ENCODE assay signal across 9 cellular contexts in the genomic region with DNA sequence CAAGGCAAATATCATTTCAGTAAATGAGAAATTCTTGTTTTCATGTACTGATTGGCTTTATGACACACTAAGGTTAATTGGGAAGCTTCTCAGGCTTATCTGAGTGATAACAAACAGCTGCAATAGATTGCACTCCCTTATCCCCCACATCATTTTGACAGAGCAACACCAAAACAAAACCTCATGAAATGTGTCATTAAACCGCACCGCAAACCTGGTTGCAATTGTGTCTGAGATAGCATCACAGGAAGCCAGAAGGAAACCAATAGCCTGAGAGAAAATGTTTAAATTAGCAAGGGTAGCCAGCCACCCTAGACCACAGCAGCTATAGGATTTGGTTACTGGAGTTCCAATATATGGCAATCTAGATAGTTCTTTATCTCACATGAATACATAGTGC. TPM values are rescaled to one million over a fixed set of nuclear protein-coding genes. Genes with fewer than 3 reads are reported as not detected.
DNase-seq lines count a peak whose midpoint lies in the region; ATAC-seq and TF ChIP-seq lines count a peak whose summit lies in the region.
"Had no signal": no experiment of that assay in that cellular context is flagged by ENCODE, and none has a peak within 500 bp of the region (broad histone marks: within the 10 kb centered on the region; RNA-seq: fewer than 3 reads in every experiment).

No MANE protein-coding gene starts in this region.

- DNase-seq in Daoy (ENCODE audit: low read depth) (peak; percentile 44), NB4 (ENCODE audit: low read depth) (peak; percentile 73), C1 segment of cervical spinal cord (lab: John Stamatoyannopoulos, UW) (no peak), suprapubic skin (ENCODE audit: low spot score in 2 of 2) (no peak), midbrain (lab: John Stamatoyannopoulos, UW) (no peak), LoVo (ENCODE audit: low spot score) (no peak)
- DNase-seq in activated naive CD8-positive, alpha-beta T cell treated with anti-CD3 and anti-CD28 coated beads, Interleukin-2, amount 50 U/mL, for 24 hours: peak; percentile 52
- DNase-seq: NCI-H526 had no signal

- TF ChIP-seq CTCF in NB4 (IDR thresholded peaks at IDR 0.05; ENCODE audit: low read depth, low read length) (no peak), suprapubic skin (IDR thresholded peaks at IDR 0.05) (no peak)

- H3K4me3 ChIP-seq in NB4 (ENCODE audit: low read depth, low read length): no peak overlapping the region
- no peak overlapping the region for H3K4me3 ChIP-seq in suprapubic skin

- peaks cover 35% of the 10 kb centered on the region for H3K27me3 Mint-ChIP-seq in activated naive CD8-positive, alpha-beta T cell treated with anti-CD3 and anti-CD28 coated beads, Interleukin-2, amount 50 U/mL, for 24 hours

- H3K4me1 ChIP-seq in suprapubic skin: peaks cover 12% of the 10 kb centered on the region

- no peaks in the 10 kb centered on the region for H3K36me3 ChIP-seq in suprapubic skin

- TF ChIP-seq POLR2A in NB4 (IDR thresholded peaks at IDR 0.05; ENCODE audit: extremely low read depth, insufficient read length) (no peak), suprapubic skin (IDR thresholded peaks at IDR 0.05) (no peak)

- no peaks in the 10 kb centered on the region for H3K9me3 ChIP-seq in suprapubic skin

- H3K4me3 Mint-ChIP-seq in activated naive CD8-positive, alpha-beta T cell treated with anti-CD3 and anti-CD28 coated beads, Interleukin-2, amount 50 U/mL, for 24 hours: no peak overlapping the region

- H3K9me3 Mint-ChIP-seq in activated naive CD8-positive, alpha-beta T cell treated with anti-CD3 and anti-CD28 coated beads, Interleukin-2, amount 50 U/mL, for 24 hours: no peaks in the 10 kb centered on the region

- H3K27ac Mint-ChIP-seq in activated naive CD8-positive, alpha-beta T cell treated with anti-CD3 and anti-CD28 coated beads, Interleukin-2, amount 50 U/mL, for 24 hours: peak overlapping the region; percentile 52

- H3K4me1 Mint-ChIP-seq in activated naive CD8-positive, alpha-beta T cell treated with anti-CD3 and anti-CD28 coated beads, Interleukin-2, amount 50 U/mL, for 24 hours: peaks cover 17% of the 10 kb centered on the region

- WGBS in suprapubic skin: 83% methylated on average over 2 of the region's 2 CpGs

- no peaks in the 10 kb centered on the region for H3K27me3 ChIP-seq in suprapubic skin

- no peak overlapping the region for H3K27ac ChIP-seq in suprapubic skin

- peak; percentile 65 for ATAC-seq in GM21619 (IDR thresholded peaks at IDR 0.05; ENCODE audit: unreplicated experiment)
- peak; percentile 96 for ATAC-seq in activated naive CD8-positive, alpha-beta T cell treated with anti-CD3 and anti-CD28 coated beads, Interleukin-2, amount 50 U/mL, for 24 hours

- H3K36me3 Mint-ChIP-seq in activated naive CD8-positive, alpha-beta T cell treated with anti-CD3 and anti-CD28 coated beads, Interleukin-2, amount 50 U/mL, for 24 hours (ENCODE audit: low read depth): no peaks in the 10 kb centered on the region

- no peak for TF ChIP-seq EP300 in suprapubic skin (IDR thresholded peaks at IDR 0.05)

RNA-seq across cellular contexts. Expression of a gene that starts 31.6 kb away (rescaled TPM):
- 66.6 and 76.5 TPM in 2 replicates for total RNA-seq in Daoy (2014; rRNA removed; shearing (Covaris generic))
- total RNA-seq in suprapubic skin: 10 to 100 TPM; 10.4 to 44.0 (median 23.6) TPM

Comparison
In these comparisons a context has a peak if more than half of its experiments do, and no peak if none do; other contexts are left out.
1. DNase-seq: peak in Daoy (single experiment), NB4 (single experiment) and activated naive CD8-positive, alpha-beta T cell treated with anti-CD3 and anti-CD28 coated beads, Interleukin-2, amount 50 U/mL, for 24 hours (single experiment); none in C1 segment of cervical spinal cord (0 of 14), suprapubic skin (0 of 2), midbrain (single experiment) and LoVo (single experiment).